In the genomic region with DNA sequence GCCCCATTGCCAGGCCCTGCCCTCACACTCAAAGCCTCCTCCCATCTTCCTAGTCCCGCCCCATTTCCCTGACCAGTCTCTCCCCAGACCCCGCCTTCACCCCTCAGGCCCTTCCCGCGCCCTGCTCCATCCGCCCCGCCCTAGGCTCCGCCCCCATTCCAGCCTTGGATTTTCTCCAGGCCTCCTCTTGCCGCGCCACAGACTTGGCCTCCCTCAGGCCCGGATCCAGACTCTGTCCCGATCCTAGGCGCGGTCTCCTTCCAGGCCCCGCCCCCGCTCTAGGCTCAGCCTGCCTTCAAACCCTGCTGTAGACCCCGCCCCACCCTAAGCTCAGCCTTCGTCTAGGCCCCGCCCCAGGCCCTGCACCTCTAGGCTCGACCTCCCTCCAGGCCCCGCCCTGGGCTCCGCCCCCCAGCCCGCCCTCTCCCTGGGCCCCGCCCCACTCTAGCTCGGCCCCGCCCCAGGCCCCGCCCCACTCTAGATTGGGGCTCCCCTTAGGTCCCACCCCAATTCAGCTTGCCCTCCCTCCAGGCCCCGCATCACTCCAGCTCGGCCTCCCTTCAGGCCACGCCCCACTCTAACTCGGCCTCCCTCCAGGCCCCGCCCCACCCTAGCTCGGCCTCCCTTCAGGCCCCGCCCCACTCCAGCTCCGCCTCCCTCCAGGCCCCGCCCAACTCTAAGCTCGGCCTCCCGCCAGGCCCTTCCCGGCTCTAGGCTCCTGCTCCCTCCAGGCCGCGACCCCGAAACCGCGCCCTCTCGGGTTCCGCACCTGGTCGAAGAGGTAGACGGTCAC, we compare ENCODE assay signal across 8 cellular contexts. TPM values are rescaled to one million over a fixed set of nuclear protein-coding genes. Genes with fewer than 3 reads are reported as not detected.
A peak's percentile ranks its signal among the peaks of the same experiment; 100 is the strongest.
DNase-seq lines count a peak whose midpoint lies in the region; ATAC-seq and TF ChIP-seq lines count a peak whose summit lies in the region.

No MANE protein-coding gene starts in this region.

- peak overlapping the region; percentile 55 for H3K27ac ChIP-seq in colonic mucosa

- ATAC-seq in GM18519 (IDR thresholded peaks at IDR 0.05; ENCODE audit: low FRiP score, unreplicated experiment) (peak; percentile 45), HG03064 (IDR thresholded peaks at IDR 0.05; ENCODE audit: low read depth, unreplicated experiment) (peak; percentile 64)

- no peaks in the 10 kb centered on the region for H3K9me3 ChIP-seq in colonic mucosa

- TF ChIP-seq CTCF in colonic mucosa (IDR thresholded peaks at IDR 0.05), result no peak

- H3K36me3 ChIP-seq in colonic mucosa, result no peaks in the 10 kb centered on the region

- H3K4me1 ChIP-seq in colonic mucosa, result peaks cover 9% of the 10 kb centered on the region

- intact Hi-C loops in colonic mucosa (cut with DNase I), result no loop called here

- H3K4me3 ChIP-seq in colonic mucosa, result peak overlapping the region; percentile 30

- peaks cover 10% of the 10 kb centered on the region for H3K27me3 ChIP-seq in colonic mucosa

- peak; percentile 93 for DNase-seq in 8988T
- peak; percentile 97 for DNase-seq in NCI-H345 (lab: John Stamatoyannopoulos, UW)
- DNase-seq in activated CD4-positive, alpha-beta T cell treated with anti-CD3 and anti-CD28 coated beads for 4 hours, result peak; percentile 76
- peak; percentile 97 for DNase-seq in colonic mucosa
- DNase-seq in left kidney (ENCODE audit: low read depth, low spot score), result peak; percentile 96
- peak; percentile 93 for DNase-seq in stimulated activated CD4-positive, alpha-beta T cell treated with anti-CD3 and anti-CD28 coated beads, Interleukin-1b, Interleukin-23, amount 100 ng/mL, for 48 hours

- H3K9ac ChIP-seq in colonic mucosa (ENCODE audit: low read depth in 2 of 2, low read length in 2 of 2), result peak overlapping the region in 1 of 2 donors; percentile 88

RNA-seq across cellular contexts. Expression of a gene that starts 18.5 kb away (rescaled TPM):
- total RNA-seq in colonic mucosa, result 1 to 10 TPM; 1.7 to 3.1 TPM

RNA-seq across cellular contexts. Expression of a gene that starts 24.0 kb away (rescaled TPM):
- 10 to 100 TPM; 55.4 to 70.2 TPM for total RNA-seq in colonic mucosa

RNA-seq across cellular contexts. Expression of a gene that starts 37.7 kb away (rescaled TPM):
- under 1 TPM; 0.35 to 0.99 TPM for total RNA-seq in colonic mucosa

RNA-seq across cellular contexts. Expression of a gene that starts 47.3 kb away (rescaled TPM):
- 10 to 100 TPM; 17.0 to 45.8 TPM for total RNA-seq in colonic mucosa

RNA-seq across cellular contexts. Expression of a gene that starts 58.9 kb away (rescaled TPM):
- total RNA-seq in colonic mucosa, result 1 to 10 TPM; 1.4 to 7.7 TPM

Comparison
In these comparisons a context has a peak if more than half of its experiments do, and no peak if none do; other contexts are left out.
1. Peak in every context shown above with its lines: DNase-seq, ATAC-seq, H3K4me3 ChIP-seq and H3K27ac ChIP-seq.